Comparison of ENCODE assay signal across 8 cellular contexts in the genomic region with DNA sequence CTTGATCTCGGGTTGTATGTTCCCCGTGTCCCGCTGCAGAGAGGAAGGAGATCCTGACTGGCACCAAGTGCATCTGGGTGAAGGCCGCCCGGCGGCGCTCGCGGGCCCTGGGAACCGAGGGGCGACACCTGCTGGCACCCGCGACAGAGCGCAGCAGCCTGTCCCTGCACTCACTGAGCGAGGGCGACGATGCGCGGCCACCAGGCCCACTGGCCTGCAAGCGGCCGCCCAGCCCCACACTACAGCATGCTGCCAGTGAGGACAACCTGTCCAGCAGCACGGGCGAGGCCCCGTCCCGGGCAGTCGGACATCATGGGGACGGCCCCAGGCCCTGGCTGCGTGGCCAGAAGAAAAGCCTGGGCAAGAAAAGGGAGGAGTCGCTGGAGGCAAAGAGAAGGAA. TPM values are rescaled to one million over a fixed set of nuclear protein-coding genes. Genes with fewer than 3 reads are reported as not detected.
DNase-seq lines count a peak whose midpoint lies in the region; ATAC-seq, FAIRE-seq and TF ChIP-seq lines count a peak whose summit lies in the region.

No MANE protein-coding gene starts in this region.

- ATAC-seq in activated T-helper 17 cell treated with anti-CD3 and anti-CD28 coated beads, Interleukin-2, amount 50 U/mL, for 72 hours (replicated peaks): peak; percentile 80
- peak; percentile 53 for ATAC-seq in stimulated activated memory B cell treated with anti-CD40 and anti-IgM and Interleukin-4, amounts not matched to agents 10 μg/mL and 1 μg/mL and 100 μg/mL, for 72 hours
- no peak for ATAC-seq in HG03442 (IDR thresholded peaks at IDR 0.05; ENCODE audit: unreplicated experiment)

- TF ChIP-seq CTCF in kidney (IDR thresholded peaks at IDR 0.05; ENCODE audit: borderline replicate concordance, extremely low read depth, insufficient read depth): peak; percentile 4

- H3K9me3 Mint-ChIP-seq in activated T-helper 17 cell treated with anti-CD3 and anti-CD28 coated beads, Interleukin-2, amount 50 U/mL, for 72 hours: no peaks in the 10 kb centered on the region
- H3K9me3 Mint-ChIP-seq in stimulated activated memory B cell treated with anti-CD40 and anti-IgM and Interleukin-4, amounts not matched to agents 10 μg/mL and 1 μg/mL and 100 μg/mL, for 72 hours: no peaks in the 10 kb centered on the region

- H3K27ac ChIP-seq in kidney (ENCODE audit: low read depth in 2 of 2, low read length in 2 of 2): no peak overlapping the region

- H3K4me1 Mint-ChIP-seq in activated T-helper 17 cell treated with anti-CD3 and anti-CD28 coated beads, Interleukin-2, amount 50 U/mL, for 72 hours: peaks cover 5% of the 10 kb centered on the region
- no peaks in the 10 kb centered on the region for H3K4me1 Mint-ChIP-seq in stimulated activated memory B cell treated with anti-CD40 and anti-IgM and Interleukin-4, amounts not matched to agents 10 μg/mL and 1 μg/mL and 100 μg/mL, for 72 hours

- H3K9me3 ChIP-seq in kidney (ENCODE audit: control insufficient read depth in 1 of 2, low read length in 2 of 2): no peaks in the 10 kb centered on the region

- peaks cover 40% of the 10 kb centered on the region for H3K27me3 Mint-ChIP-seq in activated T-helper 17 cell treated with anti-CD3 and anti-CD28 coated beads, Interleukin-2, amount 50 U/mL, for 72 hours
- peaks cover 80% of the 10 kb centered on the region for H3K27me3 Mint-ChIP-seq in stimulated activated memory B cell treated with anti-CD40 and anti-IgM and Interleukin-4, amounts not matched to agents 10 μg/mL and 1 μg/mL and 100 μg/mL, for 72 hours

- H3K4me3 Mint-ChIP-seq in activated T-helper 17 cell treated with anti-CD3 and anti-CD28 coated beads, Interleukin-2, amount 50 U/mL, for 72 hours: no peak overlapping the region
- no peak overlapping the region for H3K4me3 Mint-ChIP-seq in stimulated activated memory B cell treated with anti-CD40 and anti-IgM and Interleukin-4, amounts not matched to agents 10 μg/mL and 1 μg/mL and 100 μg/mL, for 72 hours

- no peak overlapping the region for H3K27ac Mint-ChIP-seq in activated T-helper 17 cell treated with anti-CD3 and anti-CD28 coated beads, Interleukin-2, amount 50 U/mL, for 72 hours
- no peak overlapping the region for H3K27ac Mint-ChIP-seq in stimulated activated memory B cell treated with anti-CD40 and anti-IgM and Interleukin-4, amounts not matched to agents 10 μg/mL and 1 μg/mL and 100 μg/mL, for 72 hours

- H3K36me3 Mint-ChIP-seq in activated T-helper 17 cell treated with anti-CD3 and anti-CD28 coated beads, Interleukin-2, amount 50 U/mL, for 72 hours (ENCODE audit: low read depth): no peaks in the 10 kb centered on the region
- no peaks in the 10 kb centered on the region for H3K36me3 Mint-ChIP-seq in stimulated activated memory B cell treated with anti-CD40 and anti-IgM and Interleukin-4, amounts not matched to agents 10 μg/mL and 1 μg/mL and 100 μg/mL, for 72 hours

- no peak overlapping the region for H3K4me3 ChIP-seq in kidney (ENCODE audit: low read length in 2 of 2)

- no peak for FAIRE-seq in GM12892 (lab: Jason Lieb, UNC)
- no peak for FAIRE-seq in kidney (lab: Jason Lieb, UNC)
- no peak for FAIRE-seq in H54 (lab: Jason Lieb, UNC)

- TF ChIP-seq POLR2A in GM12892 (IDR thresholded peaks at IDR 0.05; ENCODE audit: low read depth, low read length): no peak
- TF ChIP-seq POLR2A in H54 (IDR thresholded peaks at IDR 0.05; ENCODE audit: low read depth, low read length): no peak

- no peaks in the 10 kb centered on the region for H3K4me1 ChIP-seq in kidney (ENCODE audit: control insufficient read depth in 1 of 2, insufficient read depth in 1 of 2, low read depth in 1 of 2, low read length in 2 of 2)

- H3K9ac ChIP-seq in kidney (ENCODE audit: low read length in 2 of 2): no peak overlapping the region

- DNase-seq in GM12892 (ENCODE audit: insufficient read length) (peak; percentile 73), NOMO-1 treated with dmso at 0.1 percent for 144 hours (lab: John Stamatoyannopoulos, UW; ENCODE audit: unreplicated experiment) (peak; percentile 42), kidney (no peak), mesenteric fat pad (ENCODE audit: low spot score) (no peak), H54 (ENCODE audit: insufficient read length, low spot score) (no peak)

- intact Hi-C loops in kidney (cut with DNase I): no loop called here

- no peaks in the 10 kb centered on the region for H3K36me3 ChIP-seq in kidney (ENCODE audit: control insufficient read depth in 1 of 2, insufficient read depth in 2 of 2, low read length in 2 of 2)

RNA-seq across cellular contexts. Expression of gene BTBD17, which starts 7.5 kb away (rescaled TPM):
- polyA plus RNA-seq in GM12892 (2012; ENCODE audit: missing spikeins): not detected
- not detected for total RNA-seq in activated T-helper 17 cell treated with anti-CD3 and anti-CD28 coated beads, Interleukin-2, amount 50 U/mL, for 72 hours
- total RNA-seq in kidney (not detected), mesenteric fat pad (not detected)
- not detected for polyA plus RNA-seq in kidney (ENCODE audit: insufficient read depth, low read depth, low replicate concordance)

RNA-seq across cellular contexts. Expression of gene GPR142, which starts 13.2 kb away (rescaled TPM):
- not detected for polyA plus RNA-seq in GM12892 (2012; ENCODE audit: missing spikeins)
- total RNA-seq in activated T-helper 17 cell treated with anti-CD3 and anti-CD28 coated beads, Interleukin-2, amount 50 U/mL, for 72 hours: not detected
- total RNA-seq in kidney: not detected
- not detected for polyA plus RNA-seq in kidney (ENCODE audit: insufficient read depth, low read depth, low replicate concordance)
- not detected for total RNA-seq in mesenteric fat pad

RNA-seq across cellular contexts. Expression of gene KIF19, which starts 28.1 kb away (rescaled TPM):
- not detected for polyA plus RNA-seq in GM12892 (2012; ENCODE audit: missing spikeins)
- under 1 TPM; 0.11 to 0.53 TPM for total RNA-seq in activated T-helper 17 cell treated with anti-CD3 and anti-CD28 coated beads, Interleukin-2, amount 50 U/mL, for 72 hours
- total RNA-seq in kidney: 0.85 TPM
- not detected for polyA plus RNA-seq in kidney (ENCODE audit: insufficient read depth, low read depth, low replicate concordance)
- total RNA-seq in mesenteric fat pad: 1.9 TPM

Comparison
In these comparisons a context has a peak if more than half of its experiments do, and no peak if none do; other contexts are left out.
1. DNase-seq: peak in GM12892 (single experiment) and NOMO-1 treated with dmso at 0.1 percent for 144 hours (single experiment); none in kidney (single experiment), mesenteric fat pad (single experiment) and H54 (single experiment).